In genomic region chr16:89442990-89443726, GRCh38 we compare ENCODE assay signal across 8 cellular contexts. TPM values are rescaled to one million over a fixed set of nuclear protein-coding genes. Genes with fewer than 3 reads are reported as not detected.
DNase-seq lines count a peak whose midpoint lies in the region; ATAC-seq and TF ChIP-seq lines count a peak whose summit lies in the region.

No MANE protein-coding gene starts in this region.

- no peak for TF ChIP-seq POLR2A in uterus (IDR thresholded peaks at IDR 0.05)

- 48% methylated on average over 13 of the region's 13 CpGs for WGBS in lung, 2 donors

- TF ChIP-seq CTCF in lung (IDR thresholded peaks at IDR 0.05; ENCODE audit: control extremely low read depth, extremely low read depth) = no peak
- no peak for TF ChIP-seq CTCF in uterus (IDR thresholded peaks at IDR 0.05)

- no peaks in the 10 kb centered on the region for H3K9me3 ChIP-seq in lung (ENCODE audit: control insufficient read depth in 2 of 2, insufficient read depth in 1 of 2, low read length in 1 of 2)
- no peaks in the 10 kb centered on the region for H3K9me3 ChIP-seq in uterus

- H3K27ac ChIP-seq in caudate nucleus (ENCODE audit: low read depth, low read length) (peak overlapping the region; percentile 2), lung (ENCODE audit: low read depth in 1 of 2, low read length in 1 of 2) (no peak overlapping the region), uterus (peak overlapping the region; percentile 45 to 58)

- intact Hi-C loops in uterus (cut with DNase I; ENCODE audit: low total_unique reads) = no loop called here

- H3K27me3 ChIP-seq in lung (ENCODE audit: control insufficient read depth, insufficient read depth) (no peaks in the 10 kb centered on the region), uterus (no peaks in the 10 kb centered on the region)

- H3K4me1 ChIP-seq in lung (ENCODE audit: control insufficient read depth in 2 of 2, insufficient read depth in 2 of 2, low read length in 2 of 2) = peaks cover 44 to 46% of the 10 kb centered on the region in 2 donors
- H3K4me1 ChIP-seq in uterus = peaks cover 4 to 19% of the 10 kb centered on the region in 2 donors

- ATAC-seq in lung (ENCODE audit: insufficient read depth, low FRiP score) = no peak
- ATAC-seq in GM19395 (IDR thresholded peaks at IDR 0.05; ENCODE audit: unreplicated experiment) = no peak

- no peaks in the 10 kb centered on the region for H3K36me3 ChIP-seq in lung (ENCODE audit: control insufficient read depth in 2 of 2, insufficient read depth in 2 of 2, low read length in 2 of 2)
- no peaks in the 10 kb centered on the region for H3K36me3 ChIP-seq in uterus

- H3K4me3 ChIP-seq in lung (no peak overlapping the region), uterus (no peak overlapping the region)

- peak; percentile 29 for DNase-seq in DMS153 treated with DMSO at 0.1 percent for 48 hours (lab: John Stamatoyannopoulos, UW; ENCODE audit: unreplicated experiment)
- DNase-seq in NCI-H1694 (lab: John Stamatoyannopoulos, UW) = peak; percentile 32
- peak in 4 of 61 donors; percentile 9 to 70 (median 31) for DNase-seq in caudate nucleus (lab: John Stamatoyannopoulos, UW)
- peak; percentile 74 for DNase-seq in lung (ENCODE audit: low spot score)
- peak; percentile 43 to 64 for DNase-seq in uterus
- no peak for DNase-seq in NK-92 (lab: John Stamatoyannopoulos, UW; ENCODE audit: unreplicated experiment)
- DNase-seq in NCI-H1092 (lab: John Stamatoyannopoulos, UW) = no peak

RNA-seq across cellular contexts. Expression of gene ANKRD11, which starts 47.2 kb away (rescaled TPM):
- total RNA-seq in lung = 100 to 1,000 TPM; 111 to 162 TPM
- polyA plus RNA-seq in lung = 10 to 100 TPM; 58.5 to 67.8 TPM
- total RNA-seq in uterus = 100 to 1,000 TPM in 1 of 4 donors, 10 to 100 TPM in 3; 20.5 to 182 (median 45.5) TPM

Comparison
In these comparisons a context has a peak if more than half of its experiments do, and no peak if none do; other contexts are left out.
1. DNase-seq: peak in DMS153 treated with DMSO at 0.1 percent for 48 hours (single experiment), NCI-H1694 (single experiment), lung (single experiment) and uterus (2 of 2); none in NK-92 (single experiment) and NCI-H1092 (single experiment).
2. H3K27ac ChIP-seq: peak in caudate nucleus (single experiment) and uterus (2 of 2); none in lung (0 of 2).